In genomic region chr7:38154274-38154673, GRCh38 we compare ENCODE assay signal across 30 cellular contexts.
"Had no signal": no experiment of that assay in that cellular context is flagged by ENCODE, and none has a peak within 500 bp of the region (broad histone marks: within the 10 kb centered on the region; RNA-seq: fewer than 3 reads in every experiment).

No MANE protein-coding gene starts in this region.

- H3K4me3 ChIP-seq: ascending aorta, breast epithelium, cardiac muscle cell, colonic mucosa, esophagus squamous epithelium, gastroesophageal sphincter, heart right ventricle had no signal

- H3K9me3 ChIP-seq: ascending aorta, colonic mucosa, esophagus squamous epithelium, gastroesophageal sphincter had no signal

- H3K27ac ChIP-seq: ascending aorta, breast epithelium, cardiac muscle cell, colonic mucosa, epithelial cell of prostate, esophagus squamous epithelium, gastroesophageal sphincter, heart right ventricle, VCaP had no signal

- H3K36me3 Mint-ChIP-seq: activated naive CD4-positive, alpha-beta T cell treated with anti-CD3 and anti-CD28 coated beads, Interleukin-2, amount 10 ng/mL, durations not matched to agents 7 days and 5 days; activated naive CD4-positive, alpha-beta T cell treated with anti-CD3 and anti-CD28 coated beads, Interleukin-2, amount 50 U/mL, for 72 hours; activated naive CD8-positive, alpha-beta T cell treated with anti-CD3 and anti-CD28 coated beads, Interleukin-2, amount 10 ng/mL, durations not matched to agents 7 days and 5 days; brain; WTC11 had no signal

- DNase-seq: activated CD4-positive, alpha-beta memory T cell treated with anti-CD3 and anti-CD28 coated beads, Interleukin-2, amount 10 ng/mL, durations not matched to agents 7 days and 5 days; activated CD4-positive, alpha-beta T cell treated with anti-CD3 and anti-CD28 coated beads for 1 hour; activated CD4-positive, alpha-beta T cell treated with anti-CD3 and anti-CD28 coated beads for 4 hours; activated CD4-positive, alpha-beta T cell treated with anti-CD3 and anti-CD28 coated beads, Interleukin-2, amount 10 ng/mL, durations not matched to agents 7 days and 5 days; activated CD4-positive, alpha-beta T cell treated with anti-CD3 and anti-CD28 coated beads, Interleukin-2, amount 50 U/mL, for 4 hours; activated CD8-positive, alpha-beta memory T cell treated with anti-CD3 and anti-CD28 coated beads, Interleukin-2, amount 50 U/mL, for 48 hours; activated gamma-delta T cell; activated naive CD4-positive, alpha-beta T cell; activated naive CD4-positive, alpha-beta T cell treated with anti-CD3 and anti-CD28 coated beads, Interleukin-2, amount 10 ng/mL, durations not matched to agents 7 days and 5 days; activated naive CD8-positive, alpha-beta T cell treated with anti-CD3 and anti-CD28 coated beads, Interleukin-2, amount 10 ng/mL, durations not matched to agents 7 days and 5 days; activated T-cell treated with anti-CD3 and anti-CD28 coated beads for 4 hours; activated T-cell treated with anti-CD3 and anti-CD28 coated beads, Interleukin-2, amount 50 U/mL, for 24 hours; activated T-cell treated with anti-CD3 and anti-CD28 coated beads, Interleukin-2, amount 50 U/mL, for 72 hours; central memory CD4-positive, alpha-beta T cell; cerebellar nuclear complex; colonic mucosa; effector CD8-positive, alpha-beta T cell; esophagus squamous epithelium; foreskin melanocyte; heart right ventricle; T-helper 2 cell had no signal

- H3K9me3 Mint-ChIP-seq: activated CD4-positive, alpha-beta memory T cell treated with anti-CD3 and anti-CD28 coated beads, Interleukin-2, amount 10 ng/mL, durations not matched to agents 7 days and 5 days; activated CD4-positive, alpha-beta T cell treated with anti-CD3 and anti-CD28 coated beads, Interleukin-2, amount 10 ng/mL, durations not matched to agents 7 days and 5 days; activated naive CD4-positive, alpha-beta T cell treated with anti-CD3 and anti-CD28 coated beads, Interleukin-2, amount 10 ng/mL, durations not matched to agents 7 days and 5 days; activated naive CD8-positive, alpha-beta T cell treated with anti-CD3 and anti-CD28 coated beads, Interleukin-2, amount 10 ng/mL, durations not matched to agents 7 days and 5 days had no signal

- H3K27ac Mint-ChIP-seq: activated CD4-positive, alpha-beta memory T cell treated with anti-CD3 and anti-CD28 coated beads, Interleukin-2, amount 10 ng/mL, durations not matched to agents 7 days and 5 days; activated CD4-positive, alpha-beta T cell treated with anti-CD3 and anti-CD28 coated beads, Interleukin-2, amount 10 ng/mL, durations not matched to agents 7 days and 5 days; activated naive CD4-positive, alpha-beta T cell treated with anti-CD3 and anti-CD28 coated beads, Interleukin-2, amount 10 ng/mL, durations not matched to agents 7 days and 5 days; activated naive CD4-positive, alpha-beta T cell treated with anti-CD3 and anti-CD28 coated beads, Interleukin-2, amount 50 U/mL, for 72 hours; activated naive CD8-positive, alpha-beta T cell treated with anti-CD3 and anti-CD28 coated beads, Interleukin-2, amount 10 ng/mL, durations not matched to agents 7 days and 5 days; activated T-cell treated with anti-CD3 and anti-CD28 coated beads, Interleukin-2, amount 50 U/mL, for 24 hours; activated T-cell treated with anti-CD3 and anti-CD28 coated beads, Interleukin-2, amount 50 U/mL, for 72 hours; WTC11 had no signal

- H3K4me1 ChIP-seq: ascending aorta, breast epithelium, colonic mucosa, esophagus squamous epithelium, gastroesophageal sphincter, heart right ventricle had no signal

- H3K36me3 ChIP-seq: ascending aorta, breast epithelium, cardiac muscle cell, colonic mucosa, esophagus squamous epithelium, gastroesophageal sphincter, heart right ventricle had no signal

- H3K4me3 Mint-ChIP-seq: activated CD4-positive, alpha-beta memory T cell treated with anti-CD3 and anti-CD28 coated beads, Interleukin-2, amount 10 ng/mL, durations not matched to agents 7 days and 5 days; activated CD4-positive, alpha-beta T cell treated with anti-CD3 and anti-CD28 coated beads, Interleukin-2, amount 10 ng/mL, durations not matched to agents 7 days and 5 days; activated naive CD4-positive, alpha-beta T cell treated with anti-CD3 and anti-CD28 coated beads, Interleukin-2, amount 10 ng/mL, durations not matched to agents 7 days and 5 days; activated naive CD8-positive, alpha-beta T cell treated with anti-CD3 and anti-CD28 coated beads, Interleukin-2, amount 10 ng/mL, durations not matched to agents 7 days and 5 days; activated T-cell treated with anti-CD3 and anti-CD28 coated beads, Interleukin-2, amount 50 U/mL, for 24 hours; activated T-cell treated with anti-CD3 and anti-CD28 coated beads, Interleukin-2, amount 50 U/mL, for 72 hours; WTC11 had no signal

- H3K4me1 Mint-ChIP-seq: activated CD4-positive, alpha-beta memory T cell treated with anti-CD3 and anti-CD28 coated beads, Interleukin-2, amount 10 ng/mL, durations not matched to agents 7 days and 5 days; activated CD4-positive, alpha-beta T cell treated with anti-CD3 and anti-CD28 coated beads, Interleukin-2, amount 10 ng/mL, durations not matched to agents 7 days and 5 days; activated naive CD4-positive, alpha-beta T cell treated with anti-CD3 and anti-CD28 coated beads, Interleukin-2, amount 10 ng/mL, durations not matched to agents 7 days and 5 days; brain had no signal

- H3K27me3 ChIP-seq: ascending aorta, breast epithelium, cardiac muscle cell, colonic mucosa, gastroesophageal sphincter had no signal

- ATAC-seq: activated naive CD4-positive, alpha-beta T cell treated with anti-CD3 and anti-CD28 coated beads, Interleukin-2, amount 50 U/mL, for 72 hours; activated T-cell treated with anti-CD3 and anti-CD28 coated beads, Interleukin-2, amount 50 U/mL, for 72 hours; gastroesophageal sphincter; heart right ventricle; WTC11 had no signal
